Comparison of ENCODE assay signal across 15 cellular contexts in the genomic region with DNA sequence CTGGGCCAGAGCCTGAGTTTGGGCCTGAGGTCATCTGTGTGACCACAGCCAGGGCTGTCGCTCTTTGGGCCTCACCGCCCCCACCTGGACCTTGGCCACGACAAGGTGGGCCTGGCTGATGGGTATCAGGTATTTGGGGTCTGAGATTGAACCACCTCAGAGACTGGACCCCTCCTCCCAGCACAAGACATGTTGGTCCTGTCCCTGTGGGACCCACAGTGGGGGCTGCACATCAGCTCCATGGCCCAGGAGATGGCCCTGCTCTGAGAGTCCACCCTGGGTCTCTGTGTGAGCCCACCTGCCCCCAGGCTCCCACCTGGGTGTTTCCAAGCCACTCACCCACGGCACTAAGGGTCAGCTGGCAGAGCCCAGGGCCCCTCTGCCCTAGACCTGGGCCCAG. TPM values are rescaled to one million over a fixed set of nuclear protein-coding genes. Genes with fewer than 3 reads are reported as not detected.
A peak's percentile ranks its signal among the peaks of the same experiment; 100 is the strongest.
DNase-seq lines count a peak whose midpoint lies in the region; ATAC-seq, FAIRE-seq and TF ChIP-seq lines count a peak whose summit lies in the region.
"Had no signal": no experiment of that assay in that cellular context is flagged by ENCODE, and none has a peak within 500 bp of the region (broad histone marks: within the 10 kb centered on the region; RNA-seq: fewer than 3 reads in every experiment).

No MANE protein-coding gene starts in this region.

- H3K9ac ChIP-seq in Loucy (ENCODE audit: low read depth, low read length, poor library complexity, severe bottlenecking), result peak overlapping the region; percentile 63

- whole genome bisulfite sequencing in pancreas, 2 donors, result 32 to 41% methylated on average over 4 of the region's 4 CpGs

- ATAC-seq in CD8-positive, alpha-beta T cell, result no peak
- no peak for ATAC-seq in effector memory CD8-positive, alpha-beta T cell (replicated peaks)
- ATAC-seq in pancreas (no peak), natural killer cell (no peak)
- ATAC-seq: activated CD8-positive, alpha-beta T cell treated with anti-CD3 and anti-CD28 coated beads, Interleukin-2, amount 10 ng/mL, durations not matched to agents 7 days and 5 days; left lobe of liver had no signal

- H2AFZ ChIP-seq in Loucy (ENCODE audit: low read length) (no peak overlapping the region), PC-9 (no peak overlapping the region)

- H4K20me1 ChIP-seq in Loucy (ENCODE audit: insufficient read depth, low read length, poor library complexity, severe bottlenecking) (no peaks in the 10 kb centered on the region), PC-9 (ENCODE audit: insufficient read depth) (no peaks in the 10 kb centered on the region)

- H3K27ac ChIP-seq in CD8-positive, alpha-beta T cell (ENCODE audit: low read depth, low read length), result no peak overlapping the region
- H3K27ac ChIP-seq in pancreas (peak overlapping the region; percentile 42 to 83 (median 73)), PC-9 (no peak overlapping the region)
- H3K27ac ChIP-seq: thoracic aorta had no signal

- H3K36me3 ChIP-seq in CD8-positive, alpha-beta T cell (ENCODE audit: insufficient read depth, low read length), result no peaks in the 10 kb centered on the region
- no peaks in the 10 kb centered on the region for H3K36me3 ChIP-seq in Loucy (ENCODE audit: insufficient read depth, low read length)
- no peaks in the 10 kb centered on the region for H3K36me3 ChIP-seq in pancreas
- H3K36me3 ChIP-seq in PC-9 (ENCODE audit: low read depth), result no peaks in the 10 kb centered on the region
- H3K36me3 ChIP-seq: thoracic aorta had no signal

- peaks cover 8% of the 10 kb centered on the region; the same call in 1 of the 2 replicates for H3K79me2 ChIP-seq in Loucy (ENCODE audit: insufficient read depth, low read length)
- H3K79me2 ChIP-seq in PC-9 (ENCODE audit: low read depth), result no peaks in the 10 kb centered on the region

- peak overlapping the region; percentile 69 for H3K4me3 Mint-ChIP-seq in CD8-positive, alpha-beta T cell
- peak overlapping the region; percentile 40 to 67 for H3K4me3 Mint-ChIP-seq in effector memory CD8-positive, alpha-beta T cell
- H3K4me3 Mint-ChIP-seq in natural killer cell, result no peak overlapping the region

- BruUV-seq in PC-9 (replicated peaks; lab: Mats Ljungman, UMichigan), result no TSS peak

- peaks cover 6% of the 10 kb centered on the region for H3K4me1 ChIP-seq in CD8-positive, alpha-beta T cell (ENCODE audit: insufficient read depth, low read length)
- H3K4me1 ChIP-seq in Loucy (ENCODE audit: insufficient read depth, low read length, poor library complexity, severe bottlenecking) (peaks cover 26% of the 10 kb centered on the region), pancreas (peaks cover 0 to 13% (median 6%) of the 10 kb centered on the region in 3 donors), PC-9 (replicated peaks; ENCODE audit: insufficient read depth) (no peaks in the 10 kb centered on the region)

- POLR2A ChIA-PET in CD8-positive, alpha-beta T cell (lab: Charles Lee), result interaction anchor here (1.8 kb wide), 1 partner anchor 21 kb away, joined by 4 read pairs; no protein-coding TSS in a partner anchor
- POLR2A ChIA-PET in PC-9 (lab: Charles Lee; ENCODE audit: unreplicated experiment), result no interaction called here

- DNase-seq in CD8-positive, alpha-beta T cell, result no peak
- no peak for DNase-seq in effector memory CD8-positive, alpha-beta T cell
- DNase-seq in pancreas (no peak), NCI-H128 (lab: John Stamatoyannopoulos, UW; ENCODE audit: unreplicated experiment) (no peak), PC-9 (no peak), natural killer cell (no peak)
- DNase-seq: activated CD8-positive, alpha-beta T cell treated with anti-CD3 and anti-CD28 coated beads, Interleukin-2, amount 10 ng/mL, durations not matched to agents 7 days and 5 days; aorta; DMS79; hippocampal formation; NCI-H1694 treated with DMSO at 0.1 percent for 48 hours had no signal

- H3K4me2 ChIP-seq in Loucy (ENCODE audit: low read depth, low read length, poor library complexity, severe bottlenecking), result peak overlapping the region; percentile 72
- H3K4me2 ChIP-seq in PC-9, result no peak overlapping the region

- H3K36me3 Mint-ChIP-seq in CD8-positive, alpha-beta T cell, result no peaks in the 10 kb centered on the region
- H3K36me3 Mint-ChIP-seq in effector memory CD8-positive, alpha-beta T cell (ENCODE audit: insufficient read depth), result peaks cover 2% of the 10 kb centered on the region
- H3K36me3 Mint-ChIP-seq in natural killer cell, result no peaks in the 10 kb centered on the region

- peaks cover 12% of the 10 kb centered on the region for H3K27me3 ChIP-seq in CD8-positive, alpha-beta T cell (ENCODE audit: insufficient read depth, low read length)
- H3K27me3 ChIP-seq in Loucy (ENCODE audit: insufficient read depth, low read length, poor library complexity, severe bottlenecking), result peaks cover 7% of the 10 kb centered on the region
- no peaks in the 10 kb centered on the region for H3K27me3 ChIP-seq in pancreas
- peaks cover 25% of the 10 kb centered on the region; the same call in 1 of the 2 replicates for H3K27me3 ChIP-seq in PC-9 (ENCODE audit: insufficient read depth, low read depth)

- H3K9me3 ChIP-seq in CD8-positive, alpha-beta T cell (ENCODE audit: low read length), result no peaks in the 10 kb centered on the region
- no peaks in the 10 kb centered on the region for H3K9me3 ChIP-seq in Loucy (ENCODE audit: insufficient read depth, low read depth, low read length)
- no peaks in the 10 kb centered on the region for H3K9me3 ChIP-seq in pancreas
- no peaks in the 10 kb centered on the region for H3K9me3 ChIP-seq in PC-9 (ENCODE audit: insufficient read depth, low read depth)
- H3K9me3 ChIP-seq: thoracic aorta had no signal

- peak overlapping the region; percentile 35 for H3K4me3 ChIP-seq in CD8-positive, alpha-beta T cell (ENCODE audit: low read depth, low read length)
- H3K4me3 ChIP-seq in Loucy (ENCODE audit: low read length, poor library complexity, severe bottlenecking), result peak overlapping the region; percentile 70
- H3K4me3 ChIP-seq in pancreas, result peak overlapping the region in 3 of 4 donors; percentile 45 to 77 (median 76)
- H3K4me3 ChIP-seq in PC-9, result no peak overlapping the region

- H3K27me3 Mint-ChIP-seq in CD8-positive, alpha-beta T cell (ENCODE audit: low read depth), result peaks cover 32% of the 10 kb centered on the region
- peaks cover 48 to 77% of the 10 kb centered on the region in 2 donors for H3K27me3 Mint-ChIP-seq in effector memory CD8-positive, alpha-beta T cell
- H3K27me3 Mint-ChIP-seq in natural killer cell (ENCODE audit: low read depth in 2 of 2), result peaks cover 42 to 44% of the 10 kb centered on the region in 2 donors

- H3K27ac Mint-ChIP-seq in CD8-positive, alpha-beta T cell, result no peak overlapping the region
- H3K27ac Mint-ChIP-seq in effector memory CD8-positive, alpha-beta T cell, result no peak overlapping the region
- no peak overlapping the region for H3K27ac Mint-ChIP-seq in natural killer cell
- H3K27ac Mint-ChIP-seq: activated CD8-positive, alpha-beta T cell treated with anti-CD3 and anti-CD28 coated beads, Interleukin-2, amount 10 ng/mL, durations not matched to agents 7 days and 5 days had no signal

- H3K9me3 Mint-ChIP-seq in CD8-positive, alpha-beta T cell, result no peaks in the 10 kb centered on the region
- no peaks in the 10 kb centered on the region for H3K9me3 Mint-ChIP-seq in effector memory CD8-positive, alpha-beta T cell
- H3K9me3 Mint-ChIP-seq in natural killer cell, result no peaks in the 10 kb centered on the region

- intact Hi-C loops in CD8-positive, alpha-beta T cell (cut with DNase I, micrococcal nuclease), result loop anchor here in 1 of 2 experiments (5.0 kb wide), 1 partner anchor 76 kb away; no protein-coding TSS in a partner anchor
- intact Hi-C loops in pancreas (cut with DNase I), result no loop called here
- intact Hi-C loops in PC-9 (cut with micrococcal nuclease; ENCODE audit: unreplicated experiment), result no loop called here
- intact Hi-C loops in natural killer cell (cut with micrococcal nuclease), result no loop called here

- peaks cover 2% of the 10 kb centered on the region; the same call in 1 of the 2 replicates for H3F3A ChIP-seq in Loucy (ENCODE audit: low read depth)
- H3F3A ChIP-seq in PC-9 (ENCODE audit: insufficient read depth, low read depth), result no peaks in the 10 kb centered on the region

- no peak for TF ChIP-seq CTCF in CD8-positive, alpha-beta T cell (IDR thresholded peaks at IDR 0.05)
- TF ChIP-seq CTCF in Loucy (conservative IDR thresholded peaks at IDR 0.05; ENCODE audit: low read length) (no peak), pancreas (IDR thresholded peaks at IDR 0.05) (no peak), PC-9 (conservative IDR thresholded peaks at IDR 0.05) (no peak), natural killer cell (IDR thresholded peaks at IDR 0.05) (no peak)

- CTCF ChIA-PET in CD8-positive, alpha-beta T cell (lab: Charles Lee), result no interaction called here
- CTCF ChIA-PET in PC-9 (lab: Charles Lee), result no interaction called here

- peaks cover 4% of the 10 kb centered on the region for H3K4me1 Mint-ChIP-seq in CD8-positive, alpha-beta T cell (ENCODE audit: low read depth)
- H3K4me1 Mint-ChIP-seq in effector memory CD8-positive, alpha-beta T cell (ENCODE audit: low read depth in 2 of 2), result peaks cover 0 to 7% of the 10 kb centered on the region in 2 donors
- peaks cover 0 to 6% of the 10 kb centered on the region in 2 donors for H3K4me1 Mint-ChIP-seq in natural killer cell

- no peaks in the 10 kb centered on the region for H3K9me2 ChIP-seq in Loucy (replicated peaks; ENCODE audit: low read depth, low read length)
- no peaks in the 10 kb centered on the region for H3K9me2 ChIP-seq in PC-9 (ENCODE audit: insufficient read depth)

- no peak for FAIRE-seq in pancreas (lab: Jason Lieb, UNC)

RNA-seq across cellular contexts. Expression of a gene that starts 20.6 kb away (rescaled TPM):
- total RNA-seq in CD8-positive, alpha-beta T cell, result 1 to 10 TPM in 1 of 2 experiments, under 1 TPM in 1; 0.61 to 1.9 TPM
- total RNA-seq in pancreas (10 to 100 TPM in 4 of 6 donors, 1 to 10 TPM in 2; 9.1 to 18.2 (median 13.2) TPM), PC-9 (2021) (not detected in 2 replicates), natural killer cell (1 to 10 TPM in 1 of 3 donors, under 1 TPM in 1, not detected in 1; 0.11 to 1.3 TPM)
- 10 to 100 TPM; 20.5 to 32.2 TPM for polyA plus RNA-seq in pancreas
- total RNA-seq: myocyte had no signal

Comparison
In these comparisons a context has a peak if more than half of its experiments do, and no peak if none do; other contexts are left out.
1. H3K27ac ChIP-seq: peak in pancreas (4 of 4); none in CD8-positive, alpha-beta T cell (single experiment) and PC-9 (single experiment).